1 cellular context compared by ENCODE assay signal in genomic region chr10:112711366-112711765, GRCh38.
TF ChIP-seq lines count a peak whose summit lies in the region.

No MANE protein-coding gene starts in this region.

TF ChIP-seq in H1, 55 proteins besides CTCF, POLR2A, EP300 and RAD21:
- TF ChIP-seq POLR2AphosphoS5 (IDR thresholded peaks at IDR 0.05; ENCODE audit: low read depth, low read length) (no peak), USF2 (IDR thresholded peaks at IDR 0.05; ENCODE audit: low read length) (no peak), E2F6 (IDR thresholded peaks at IDR 0.05) (no peak), SAP30 (IDR thresholded peaks at IDR 0.05; ENCODE audit: insufficient read depth, insufficient replicate concordance, low read length) (no peak), SP2 (IDR thresholded peaks at IDR 0.05; ENCODE audit: low read length) (no peak), JUND (IDR thresholded peaks at IDR 0.05; ENCODE audit: low read length) (no peak), KDM1A (IDR thresholded peaks at IDR 0.05; ENCODE audit: borderline replicate concordance, low read length) (no peak), RFX5 (IDR thresholded peaks at IDR 0.05; ENCODE audit: borderline replicate concordance, low read depth, low read length) (no peak), MAX (IDR thresholded peaks at IDR 0.05) (no peak), SIN3A (conservative IDR thresholded peaks at IDR 0.05 in 1 of 2, IDR thresholded peaks at IDR 0.05 in 1 of 2; ENCODE audit: low read depth in 1 of 2, low read length in 2 of 2) (no peak), NRF1 (IDR thresholded peaks at IDR 0.05; ENCODE audit: low read depth, low read length) (no peak), FOSL1 (IDR thresholded peaks at IDR 0.05; ENCODE audit: insufficient read depth, low read depth, low read length) (no peak), GABPA (IDR thresholded peaks at IDR 0.05; ENCODE audit: borderline replicate concordance, insufficient read depth, low read length) (no peak)
